ENCODE assay signal across 11 cellular contexts in genomic region chr14:23922545-23922944, GRCh38.
"Had no signal": no experiment of that assay in that cellular context is flagged by ENCODE, and none has a peak within 500 bp of the region (broad histone marks: within the 10 kb centered on the region; RNA-seq: fewer than 3 reads in every experiment).

No MANE protein-coding gene starts in this region.

- DNase-seq: GM23248, GOT3, H7, H9, HCEC 1CT, HFFc6 had no signal

- H2AFZ ChIP-seq: GM23248, GM23338 had no signal

- H3K27ac ChIP-seq: GM23248 had no signal

- H3K4me1 ChIP-seq: HAP-1 had no signal

- H3K4me2 ChIP-seq: GM23338 had no signal

- H3K9me3 ChIP-seq: HAP-1 had no signal

- ATAC-seq: GM23338, HCT116 had no signal

- H3K4me3 ChIP-seq: GM23248, GM23338, HAP-1 had no signal

- H3K9ac ChIP-seq: GM23248 had no signal

- H3K36me3 ChIP-seq: HAP-1 had no signal

- FAIRE-seq: H1, H54 had no signal
